8 cellular contexts compared by ENCODE assay signal in the genomic region with DNA sequence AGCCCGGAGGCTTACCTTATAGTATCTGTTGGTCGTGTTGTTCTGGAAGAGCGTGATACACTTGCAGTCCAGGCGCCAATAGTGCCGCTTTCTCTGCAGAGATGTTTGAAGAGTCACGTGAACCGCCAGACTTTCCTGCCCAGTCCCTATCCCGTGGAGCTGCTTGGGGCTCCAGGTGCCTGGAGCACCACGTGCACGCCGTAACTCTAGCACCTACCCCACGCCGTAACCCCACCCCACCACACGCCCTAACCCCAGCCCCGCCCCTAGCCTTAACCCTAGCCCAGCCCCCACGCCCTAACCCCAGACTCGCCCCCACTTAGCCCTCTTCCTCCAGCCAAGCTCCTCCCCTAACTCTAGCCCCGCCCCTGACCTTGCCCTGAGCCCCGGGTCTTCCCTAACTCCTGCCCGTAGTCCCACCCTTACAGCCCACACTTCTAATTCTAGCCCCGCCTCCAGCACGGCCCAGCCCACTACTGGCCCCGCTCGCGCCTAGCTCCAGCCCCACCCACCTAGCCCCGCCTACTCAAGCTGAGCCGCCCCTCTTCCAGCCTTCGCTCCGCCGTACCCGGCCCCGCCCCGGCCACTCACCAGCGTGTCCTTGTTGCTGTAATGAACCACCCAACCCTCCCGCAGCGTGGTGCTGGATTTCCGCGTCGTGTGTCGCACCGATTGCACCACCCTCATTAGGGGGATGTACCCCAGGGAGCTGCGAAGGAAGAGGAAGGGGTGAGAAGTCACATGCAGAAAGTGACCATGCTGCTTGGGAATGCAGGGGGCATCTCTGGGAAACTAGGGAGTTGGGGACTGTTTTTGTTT. TPM values are rescaled to one million over a fixed set of nuclear protein-coding genes. Genes with fewer than 3 reads are reported as not detected.
DNase-seq lines count a peak whose midpoint lies in the region; ATAC-seq and TF ChIP-seq lines count a peak whose summit lies in the region.

No MANE protein-coding gene starts in this region.

- H3K9me3 ChIP-seq in OCI-LY7 (ENCODE audit: low read length), result no peaks in the 10 kb centered on the region

- in situ Hi-C loops in GM13977 (cut with MboI; ENCODE audit: low pct_unique_long_range_greater_than_20kb, low sequenced_read_pairs, unreplicated experiment), result no loop called here

- no peaks in the 10 kb centered on the region for H3K9me2 ChIP-seq in OCI-LY7 (ENCODE audit: insufficient read depth, low read length)

- POLR2A ChIA-PET in OCI-LY7 (lab: Charles Lee), result no interaction called here

- ATAC-seq in esophagus mucosa, result peak; percentile 80
- ATAC-seq in GM21717 (IDR thresholded peaks at IDR 0.05; ENCODE audit: unreplicated experiment), result no peak

- no TSS peak for BruUV-seq in OCI-LY7 (replicated peaks; lab: Mats Ljungman, UMichigan)

- no peak for TF ChIP-seq CTCF in OCI-LY7 (conservative IDR thresholded peaks at IDR 0.05; ENCODE audit: low read length)
- no peak for TF ChIP-seq CTCF in GM13977 (IDR thresholded peaks at IDR 0.05; ENCODE audit: extremely low read depth, insufficient read depth, missing control alignments)

- no peaks in the 10 kb centered on the region for H4K20me1 ChIP-seq in OCI-LY7 (ENCODE audit: insufficient read depth, low read length)

- no peaks in the 10 kb centered on the region for H3K4me1 ChIP-seq in OCI-LY7 (ENCODE audit: insufficient read depth, low read length, poor library complexity, severe bottlenecking)

- DNase-seq in ELR (ENCODE audit: low read depth), result peak; percentile 31
- DNase-seq in OCI-LY7 (ENCODE audit: low spot score), result peak; percentile 37
- DNase-seq in midbrain (lab: John Stamatoyannopoulos, UW), result peak; percentile 7
- no peak for DNase-seq in GM19238 (ENCODE audit: insufficient read length, low spot score)
- DNase-seq in activated naive CD4-positive, alpha-beta T cell (lab: John Stamatoyannopoulos, UW), result no peak
- no peak for DNase-seq in GM13977 (ENCODE audit: low spot score)

- H2AFZ ChIP-seq in OCI-LY7 (ENCODE audit: low read length), result no peak overlapping the region

- no peak overlapping the region for H3K4me2 ChIP-seq in OCI-LY7 (ENCODE audit: low read length)

- H3K36me3 ChIP-seq in OCI-LY7 (ENCODE audit: insufficient read depth, low read length), result peaks cover 100% of the 10 kb centered on the region

- no peak overlapping the region for H3K27ac ChIP-seq in OCI-LY7 (ENCODE audit: low read depth, low read length, poor library complexity, severe bottlenecking)

- CTCF ChIA-PET in OCI-LY7 (lab: Charles Lee; ENCODE audit: unreplicated experiment), result interaction anchor here (0.5 kb wide), 1 partner anchor 50 kb away, joined by 4 read pairs; no protein-coding TSS in a partner anchor

- no peak overlapping the region for H3K4me3 ChIP-seq in OCI-LY7 (ENCODE audit: low read depth, low read length, poor library complexity, severe bottlenecking)

- intact Hi-C loops in OCI-LY7 (cut with micrococcal nuclease; ENCODE audit: unreplicated experiment), result no loop called here

- no peaks in the 10 kb centered on the region for H3K79me2 ChIP-seq in OCI-LY7 (ENCODE audit: insufficient read depth, low read depth, low read length)

RNA-seq across cellular contexts. Expression of a gene that starts 19.6 kb away (rescaled TPM):
- 30.5 and 34.3 TPM in 2 replicates for total RNA-seq in OCI-LY7 (2014; rRNA removed; shearing (Covaris generic))
- 89.2 and 101 TPM in 2 replicates for total RNA-seq in OCI-LY7 (2022)
- 31.4 TPM for total RNA-seq in esophagus mucosa

RNA-seq across cellular contexts. Expression of a gene that starts 36.4 kb away (rescaled TPM):
- total RNA-seq in OCI-LY7 (2014; rRNA removed; shearing (Covaris generic)), result 0.10 and 0.44 TPM in 2 replicates
- not detected in 2 replicates for total RNA-seq in OCI-LY7 (2022)
- 0.32 TPM for total RNA-seq in esophagus mucosa

RNA-seq across cellular contexts. Expression of a gene that starts 48.5 kb away (rescaled TPM):
- total RNA-seq in OCI-LY7 (2014; rRNA removed; shearing (Covaris generic)), result 15.5 and 24.6 TPM in 2 replicates
- 18.9 and 26.6 TPM in 2 replicates for total RNA-seq in OCI-LY7 (2022)
- total RNA-seq in esophagus mucosa, result 7.8 TPM

RNA-seq across cellular contexts. Expression of a gene that starts 48.9 kb away (rescaled TPM):
- total RNA-seq in OCI-LY7 (2014; rRNA removed; shearing (Covaris generic)), result 77.8 and 115 TPM in 2 replicates
- total RNA-seq in OCI-LY7 (2022) (68.0 and 77.3 TPM in 2 replicates), esophagus mucosa (44.5 TPM)

Comparison
In these comparisons a context has a peak if more than half of its experiments do, and no peak if none do; other contexts are left out.
1. DNase-seq: peak in ELR (single experiment), OCI-LY7 (single experiment) and midbrain (single experiment); none in GM19238 (single experiment), activated naive CD4-positive, alpha-beta T cell (0 of 4) and GM13977 (single experiment).